ENCODE assay signal across 12 cellular contexts in genomic region chr5:139569276-139569955, GRCh38. TPM values are rescaled to one million over a fixed set of nuclear protein-coding genes. Genes with fewer than 3 reads are reported as not detected.
A peak's percentile ranks its signal among the peaks of the same experiment; 100 is the strongest.
DNase-seq lines count a peak whose midpoint lies in the region; ATAC-seq, FAIRE-seq and TF ChIP-seq lines count a peak whose summit lies in the region.
"Had no signal": no experiment of that assay in that cellular context is flagged by ENCODE, and none has a peak within 500 bp of the region (broad histone marks: within the 10 kb centered on the region; RNA-seq: fewer than 3 reads in every experiment).

No MANE protein-coding gene starts in this region.

- peaks cover 1 to 22% of the 10 kb centered on the region in 2 donors for H3K36me3 Mint-ChIP-seq in activated T-cell treated with anti-CD3 and anti-CD28 coated beads, Interleukin-2, amount 50 U/mL, for 72 hours (ENCODE audit: insufficient read depth in 2 of 2)
- peaks cover 96% of the 10 kb centered on the region for H3K36me3 Mint-ChIP-seq in stimulated activated effector memory CD8-positive, alpha-beta T cell treated with anti-CD3 and anti-CD28 coated beads, Interleukin-12 subunit alpha, Interleukin-12 subunit beta, amount 100 ng/mL, for 72 hours

- H3K9me3 ChIP-seq in RWPE2 (ENCODE audit: severe bottlenecking), result no peaks in the 10 kb centered on the region
- no peaks in the 10 kb centered on the region for H3K9me3 ChIP-seq in endothelial cell of umbilical vein (replicated peaks; ENCODE audit: control insufficient read depth, insufficient read depth, low read length)
- H3K9me3 ChIP-seq in body of pancreas, result no peaks in the 10 kb centered on the region
- H3K9me3 ChIP-seq: pancreas had no signal

- no peak for FAIRE-seq in endothelial cell of umbilical vein (lab: Jason Lieb, UNC)
- FAIRE-seq: H1, pancreas, urothelium cell line had no signal

- no peaks in the 10 kb centered on the region for H3K9me1 ChIP-seq in endothelial cell of umbilical vein (replicated peaks; ENCODE audit: control insufficient read depth, extremely low read depth, insufficient read depth, low read length)

- TF ChIP-seq POLR2A in endothelial cell of umbilical vein (IDR thresholded peaks at IDR 0.05; ENCODE audit: low read depth, low read length) (no peak), body of pancreas (IDR thresholded peaks at IDR 0.05) (no peak)

- no peak overlapping the region for H3K4me3 ChIP-seq in RWPE2 (ENCODE audit: severe bottlenecking)
- no peak overlapping the region for H3K4me3 ChIP-seq in endothelial cell of umbilical vein (replicated peaks in 1 of 3; ENCODE audit: insufficient read depth in 1 of 3, low read depth in 1 of 3, low read length in 3 of 3)
- no peak overlapping the region for H3K4me3 ChIP-seq in body of pancreas
- H3K4me3 ChIP-seq in coronary artery, result no peak overlapping the region
- H3K4me3 ChIP-seq: pancreas had no signal

- H3K79me2 ChIP-seq in endothelial cell of umbilical vein (ENCODE audit: control insufficient read depth, insufficient read depth, low read length), result peaks cover 95% of the 10 kb centered on the region

- POLR2A ChIA-PET in endothelial cell of umbilical vein (lab: Charles Lee), result no interaction called here

- no peaks in the 10 kb centered on the region for H3K9me3 Mint-ChIP-seq in activated T-cell treated with anti-CD3 and anti-CD28 coated beads, Interleukin-2, amount 50 U/mL, for 72 hours
- H3K9me3 Mint-ChIP-seq in stimulated activated effector memory CD8-positive, alpha-beta T cell treated with anti-CD3 and anti-CD28 coated beads, Interleukin-12 subunit alpha, Interleukin-12 subunit beta, amount 100 ng/mL, for 72 hours, result no peaks in the 10 kb centered on the region

- no peak overlapping the region for H3K9ac ChIP-seq in endothelial cell of umbilical vein (replicated peaks; ENCODE audit: extremely low read depth, insufficient read depth, low read length)

- no peak for ATAC-seq in activated T-cell treated with anti-CD3 and anti-CD28 coated beads, Interleukin-2, amount 50 U/mL, for 72 hours (replicated peaks in 1 of 2)
- ATAC-seq in RWPE2 (ENCODE audit: low read depth), result 0 out of 3 replicates have a peak, but pooled peaks have one; percentile 35
- no peak for ATAC-seq in stimulated activated effector memory CD8-positive, alpha-beta T cell treated with anti-CD3 and anti-CD28 coated beads, Interleukin-12 subunit alpha, Interleukin-12 subunit beta, amount 100 ng/mL, for 72 hours
- ATAC-seq in body of pancreas, result no peak
- ATAC-seq in HG03039 (IDR thresholded peaks at IDR 0.05; ENCODE audit: unreplicated experiment), result no peak
- ATAC-seq: pancreas had no signal

- no peak overlapping the region for H3K4me2 ChIP-seq in endothelial cell of umbilical vein (ENCODE audit: insufficient read depth, low read length)

- peak overlapping the region; percentile 82 for H3K27ac Mint-ChIP-seq in activated T-cell treated with anti-CD3 and anti-CD28 coated beads, Interleukin-2, amount 50 U/mL, for 72 hours
- H3K27ac Mint-ChIP-seq in stimulated activated effector memory CD8-positive, alpha-beta T cell treated with anti-CD3 and anti-CD28 coated beads, Interleukin-12 subunit alpha, Interleukin-12 subunit beta, amount 100 ng/mL, for 72 hours, result peak overlapping the region; percentile 54

- H3K27ac ChIP-seq in RWPE2 (ENCODE audit: poor library complexity, severe bottlenecking), result no peak overlapping the region
- H3K27ac ChIP-seq in endothelial cell of umbilical vein (ENCODE audit: insufficient read depth, low read depth, low read length), result no peak overlapping the region
- no peak overlapping the region for H3K27ac ChIP-seq in body of pancreas
- no peak overlapping the region for H3K27ac ChIP-seq in coronary artery
- H3K27ac ChIP-seq: pancreas had no signal

- no peaks in the 10 kb centered on the region for H3K27me3 ChIP-seq in RWPE2 (ENCODE audit: insufficient read depth, poor library complexity, severe bottlenecking)
- H3K27me3 ChIP-seq in endothelial cell of umbilical vein (ENCODE audit: control insufficient read depth in 2 of 2, insufficient read depth in 2 of 2, low read length in 2 of 2), result no peaks in the 10 kb centered on the region
- no peaks in the 10 kb centered on the region for H3K27me3 ChIP-seq in body of pancreas
- H3K27me3 ChIP-seq: pancreas had no signal

- H3K36me3 ChIP-seq in RWPE2 (ENCODE audit: low read depth) (peaks cover 82% of the 10 kb centered on the region), endothelial cell of umbilical vein (ENCODE audit: control insufficient read depth in 2 of 2, extremely low read depth in 1 of 2, insufficient read depth in 2 of 2, low read length in 2 of 2) (no peaks in the 10 kb centered on the region), body of pancreas (replicated peaks in 1 of 2; ENCODE audit: insufficient read depth in 1 of 2, low read depth in 2 of 2) (no peaks in the 10 kb centered on the region)
- H3K36me3 ChIP-seq: pancreas had no signal

- WGBS in body of pancreas, 2 donors, result 64 to 74% methylated on average over 2 of the region's 2 CpGs

- no peak overlapping the region for H2AFZ ChIP-seq in endothelial cell of umbilical vein (ENCODE audit: low read depth, low read length)

- dilution Hi-C loops in endothelial cell of umbilical vein (cut with MboI; ENCODE audit: extremely low pct_ligation_motif_present, low sequenced_read_pairs), result no loop called here

- TF ChIP-seq CTCF in RWPE2 (IDR thresholded peaks at IDR 0.05; ENCODE audit: poor library complexity, severe bottlenecking) (no peak), endothelial cell of umbilical vein (IDR thresholded peaks at IDR 0.05; ENCODE audit: extremely low read depth in 1 of 2, insufficient read depth in 1 of 2, low read depth in 1 of 2, low read length in 2 of 2) (no peak), body of pancreas (IDR thresholded peaks at IDR 0.05) (no peak), coronary artery (IDR thresholded peaks at IDR 0.05) (no peak)

- CTCF ChIA-PET in endothelial cell of umbilical vein (lab: Charles Lee), result interaction anchor here (0.8 kb wide), 1 partner anchor 26 kb away, joined by 4 read pairs; no protein-coding TSS in a partner anchor

- no TSS peak for BruUV-seq in endothelial cell of umbilical vein (replicated peaks; lab: Mats Ljungman, UMichigan)

- H3K4me1 ChIP-seq in RWPE2 (ENCODE audit: insufficient read depth, poor library complexity, severe bottlenecking), result no peaks in the 10 kb centered on the region
- peaks cover 27% of the 10 kb centered on the region for H3K4me1 ChIP-seq in endothelial cell of umbilical vein (ENCODE audit: control insufficient read depth, extremely low read depth, insufficient read depth, low read length)
- H3K4me1 ChIP-seq in body of pancreas, result peaks cover 41% of the 10 kb centered on the region

- peaks cover 20% of the 10 kb centered on the region for H4K20me1 ChIP-seq in endothelial cell of umbilical vein (replicated peaks; ENCODE audit: control insufficient read depth, extremely low read depth, insufficient read depth, low read length)

- peaks cover 88% of the 10 kb centered on the region for H3K4me1 Mint-ChIP-seq in activated T-cell treated with anti-CD3 and anti-CD28 coated beads, Interleukin-2, amount 50 U/mL, for 72 hours (ENCODE audit: low read depth)
- H3K4me1 Mint-ChIP-seq in stimulated activated effector memory CD8-positive, alpha-beta T cell treated with anti-CD3 and anti-CD28 coated beads, Interleukin-12 subunit alpha, Interleukin-12 subunit beta, amount 100 ng/mL, for 72 hours, result peaks cover 42% of the 10 kb centered on the region

- intact Hi-C loops in endothelial cell of umbilical vein (cut with micrococcal nuclease) (no loop called here), body of pancreas (cut with DNase I) (no loop called here)

- peak overlapping the region; percentile 53 to 55 for H3K4me3 Mint-ChIP-seq in activated T-cell treated with anti-CD3 and anti-CD28 coated beads, Interleukin-2, amount 50 U/mL, for 72 hours
- no peak overlapping the region for H3K4me3 Mint-ChIP-seq in stimulated activated effector memory CD8-positive, alpha-beta T cell treated with anti-CD3 and anti-CD28 coated beads, Interleukin-12 subunit alpha, Interleukin-12 subunit beta, amount 100 ng/mL, for 72 hours

- DNase-seq in activated T-cell treated with anti-CD3 and anti-CD28 coated beads, Interleukin-2, amount 50 U/mL, for 72 hours, result no peak
- DNase-seq in activated T-cell treated with anti-CD3 and anti-CD28 coated beads, Interleukin-2, amount 50 U/mL, for 1 hour, result no peak
- DNase-seq in RWPE2 (ENCODE audit: low spot score) (no peak), endothelial cell of umbilical vein (ENCODE audit: low read depth, low spot score) (no peak), body of pancreas (no peak), coronary artery (ENCODE audit: low spot score) (no peak)
- no peak for DNase-seq in stimulated activated effector memory CD8-positive, alpha-beta T cell treated with anti-CD3 and anti-CD28 coated beads, Interleukin-12 subunit alpha, Interleukin-12 subunit beta, amount 100 ng/mL, for 72 hours (ENCODE audit: low spot score in 2 of 2)
- DNase-seq: MM.1S, pancreas had no signal

- no peaks in the 10 kb centered on the region for H3K27me3 Mint-ChIP-seq in activated T-cell treated with anti-CD3 and anti-CD28 coated beads, Interleukin-2, amount 50 U/mL, for 72 hours (ENCODE audit: low read depth)

TF ChIP-seq in endothelial cell of umbilical vein, 7 proteins besides CTCF, POLR2A, EP300 and RAD21:
- no peak for TF ChIP-seq POLR2AphosphoS5 (IDR thresholded peaks at IDR 0.05; ENCODE audit: insufficient read depth, low read depth, low read length)
- TF ChIP-seq FOS (IDR thresholded peaks at IDR 0.05; ENCODE audit: borderline replicate concordance, insufficient read depth, low read length), result peak; percentile 24
- no peak for TF ChIP-seq EZH2 (IDR thresholded peaks at IDR 0.05; ENCODE audit: borderline replicate concordance, low read depth, low read length, severe bottlenecking)

RNA-seq across cellular contexts. Expression of gene UBE2D2, which starts 8.3 kb away (rescaled TPM):
- 100 to 1,000 TPM; 315 to 342 TPM for total RNA-seq in activated T-cell treated with anti-CD3 and anti-CD28 coated beads, Interleukin-2, amount 50 U/mL, for 72 hours
- total RNA-seq in endothelial cell of umbilical vein, result 156 and 172 TPM in 2 replicates
- 45.0 and 50.6 TPM in 2 replicates for polyA plus RNA-seq in endothelial cell of umbilical vein
- 48.2 and 52.7 TPM in 2 replicates for polyA plus RNA-seq in endothelial cell of umbilical vein (2011; cell fraction: cytosol; rRNA removed)
- polyA plus RNA-seq in endothelial cell of umbilical vein (2011; cell fraction: nucleus; rRNA removed), result 26.6 and 30.5 TPM in 2 replicates
- 153 and 176 TPM in 2 replicates for polyA plus RNA-seq in endothelial cell of umbilical vein (2012)
- polyA minus RNA-seq in endothelial cell of umbilical vein, result 36.8 and 41.5 TPM in 2 replicates
- 39.3 TPM for polyA minus RNA-seq in endothelial cell of umbilical vein (2011; cell fraction: cytosol; rRNA and poly(A)+ RNA removed)
- 22.9 and 23.8 TPM in 2 replicates for polyA minus RNA-seq in endothelial cell of umbilical vein (2011; cell fraction: nucleus; rRNA and poly(A)+ RNA removed)
- 100 to 1,000 TPM in 1 of 2 donors, 10 to 100 TPM in 1; 38.9 to 102 TPM for total RNA-seq in body of pancreas
